Comparison of ENCODE assay signal across 15 cellular contexts in the genomic region with DNA sequence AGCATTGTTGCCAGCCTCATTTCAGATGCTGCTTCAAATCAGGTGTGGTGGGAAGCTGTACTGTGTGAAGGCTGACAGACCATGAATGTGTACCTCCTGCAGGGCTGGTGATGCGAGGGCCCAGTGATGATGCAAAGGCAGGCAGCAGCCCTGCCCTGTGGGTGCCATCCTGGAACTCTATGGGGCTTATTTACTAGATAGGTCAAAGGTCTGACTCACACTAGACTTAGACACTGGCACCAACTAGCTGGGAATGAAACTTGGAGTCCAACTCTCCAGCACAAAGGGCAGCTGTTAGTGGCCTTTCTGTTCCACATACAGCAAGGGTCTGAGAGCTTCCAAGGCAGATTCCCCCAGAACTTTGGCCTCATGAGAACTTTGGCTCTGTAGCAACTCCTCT.
"Had no signal": no experiment of that assay in that cellular context is flagged by ENCODE, and none has a peak within 500 bp of the region (broad histone marks: within the 10 kb centered on the region; RNA-seq: fewer than 3 reads in every experiment).

No MANE protein-coding gene starts in this region.

- ATAC-seq: sciatic nerve had no signal

- H3K4me3 ChIP-seq: cardiac muscle cell, dorsolateral prefrontal cortex, left ventricle myocardium inferior, prostate gland, tibial nerve, vagina had no signal

- H3K36me3 ChIP-seq: prostate gland had no signal

- H3K4me1 Mint-ChIP-seq: activated CD4-positive, alpha-beta T cell treated with anti-CD3 and anti-CD28 coated beads, Interleukin-2, amount 10 ng/mL, durations not matched to agents 24 days and 14 days; endodermal cell; nephron had no signal

- H3K27ac ChIP-seq: cardiac muscle cell, dorsolateral prefrontal cortex, left ventricle myocardium inferior, prostate gland, tibial nerve, vagina had no signal

- H3K9me3 ChIP-seq: left ventricle myocardium inferior, prostate gland, vagina had no signal

- H3K27me3 ChIP-seq: cardiac muscle cell, dorsolateral prefrontal cortex, tibial nerve, vagina had no signal

- H3K4me1 ChIP-seq: left ventricle myocardium inferior, prostate gland, tibial nerve, vagina had no signal

- DNase-seq: activated CD4-positive, alpha-beta T cell treated with anti-CD3 and anti-CD28 coated beads, Interleukin-2, amount 10 ng/mL, durations not matched to agents 24 days and 14 days; activated CD4-positive, CD25-positive, alpha-beta regulatory T cell; activated naive CD4-positive, alpha-beta T cell treated with Interleukin-2 at 50 U/mL for 16 hours; dorsolateral prefrontal cortex; endodermal cell; left ventricle myocardium inferior; mesenchymal stem cell; stimulated activated CD4-positive, alpha-beta T cell treated with anti-CD3 and anti-CD28 coated beads, Interleukin-1b, Interleukin-23, amount 100 ng/mL, for 48 hours had no signal

- H3K9me3 Mint-ChIP-seq: activated CD4-positive, alpha-beta T cell treated with anti-CD3 and anti-CD28 coated beads, Interleukin-2, amount 10 ng/mL, durations not matched to agents 24 days and 14 days; nephron; T-helper 2 cell treated with Interferon-gamma antibody and Interleukin-4, amounts not matched to agents 5 μg/mL and 100 μg/mL, for 36 hours had no signal

- H3K27ac Mint-ChIP-seq: activated CD4-positive, alpha-beta T cell treated with anti-CD3 and anti-CD28 coated beads, Interleukin-2, amount 10 ng/mL, durations not matched to agents 24 days and 14 days; endodermal cell; nephron; T-helper 2 cell treated with Interferon-gamma antibody and Interleukin-4, amounts not matched to agents 5 μg/mL and 100 μg/mL, for 36 hours had no signal

- H3K4me3 Mint-ChIP-seq: activated CD4-positive, alpha-beta T cell treated with anti-CD3 and anti-CD28 coated beads, Interleukin-2, amount 10 ng/mL, durations not matched to agents 24 days and 14 days; endodermal cell; nephron; T-helper 2 cell treated with Interferon-gamma antibody and Interleukin-4, amounts not matched to agents 5 μg/mL and 100 μg/mL, for 36 hours had no signal
